Comparison of ENCODE assay signal across 1 cellular context in genomic region chr18:46408334-46408987, GRCh38.
TF ChIP-seq lines count a peak whose summit lies in the region.

No MANE protein-coding gene starts in this region.

TF ChIP-seq in K562, 482 proteins besides CTCF, POLR2A, EP300 and RAD21 (continued from another document and continues in another):
- TF ChIP-seq MGA (IDR thresholded peaks at IDR 0.05): 0 out of 2 replicates have a peak, but pooled peaks have one; percentile 14
- no peak for TF ChIP-seq ZNF3 (CRISPR knock-in tag; IDR thresholded peaks at IDR 0.05)
- TF ChIP-seq THRA (IDR thresholded peaks at IDR 0.05): no peak
- TF ChIP-seq ZNF395 (CRISPR knock-in tag; IDR thresholded peaks at IDR 0.05): 0 out of 2 replicates have a peak, but pooled peaks have one; percentile 57
- no peak; a peak in 1 of 6 replicates for TF ChIP-seq ZBTB11 (CRISPR knock-in tag; IDR thresholded peaks at IDR 0.05)
- peak; percentile 84 for TF ChIP-seq SMAD4 (CRISPR knock-in tag; conservative IDR thresholded peaks at IDR 0.05)
- TF ChIP-seq MCM5 (IDR thresholded peaks at IDR 0.05; ENCODE audit: low read depth): no peak
- peak; percentile 13; the same call in 1 of the 2 replicates for TF ChIP-seq DEAF1 (CRISPR knock-in tag; IDR thresholded peaks at IDR 0.05)
- TF ChIP-seq ATF1 (CRISPR knock-in tag; IDR thresholded peaks at IDR 0.05): no peak
- peak; percentile 50 for TF ChIP-seq ATF1 (tag; IDR thresholded peaks at IDR 0.05)
- TF ChIP-seq FOSL1 (tag; conservative IDR thresholded peaks at IDR 0.05): peak; percentile 98
- TF ChIP-seq POLR2B (IDR thresholded peaks at IDR 0.05; ENCODE audit: low read depth, partially characterized antibody): no peak
- TF ChIP-seq HMBOX1 (IDR thresholded peaks at IDR 0.05): peak; percentile 32; the same call in 1 of the 2 replicates
- TF ChIP-seq SIX5 (IDR thresholded peaks at IDR 0.05; ENCODE audit: borderline replicate concordance in 1 of 2, insufficient read depth in 1 of 2, low read depth in 1 of 2, low read length in 2 of 2): no peak
- TF ChIP-seq HES1 (IDR thresholded peaks at IDR 0.05; ENCODE audit: low read depth): peak; percentile 71
- peak; percentile 78 for TF ChIP-seq MEIS2 (IDR thresholded peaks at IDR 0.05; ENCODE audit: partially characterized antibody)
- TF ChIP-seq ZNF584 (CRISPR knock-in tag; IDR thresholded peaks at IDR 0.05; ENCODE audit: low read depth): peak; percentile 77; the same call in 1 of the 2 replicates
- 0 out of 2 replicates have a peak, but pooled peaks have one; percentile 34 for TF ChIP-seq CXXC5 (CRISPR knock-in tag; IDR thresholded peaks at IDR 0.05)
- TF ChIP-seq ZNF79 (CRISPR knock-in tag; IDR thresholded peaks at IDR 0.05; ENCODE audit: low read depth): no peak
- TF ChIP-seq PCBP1 (IDR thresholded peaks at IDR 0.05; ENCODE audit: low read depth, low read length, poor library complexity, severe bottlenecking): no peak
- no peak for TF ChIP-seq HOXB6 (CRISPR knock-in tag; IDR thresholded peaks at IDR 0.05; ENCODE audit: borderline replicate concordance)
- peak; percentile 16; the same call in 1 of the 2 replicates for TF ChIP-seq MAFF (IDR thresholded peaks at IDR 0.05; ENCODE audit: low read length)
- TF ChIP-seq KLF16 (IDR thresholded peaks at IDR 0.05): peak; percentile 89
- TF ChIP-seq RCOR1 (IDR thresholded peaks at IDR 0.05; ENCODE audit: borderline replicate concordance in 1 of 2, low read depth in 2 of 2, low read length in 2 of 2): peak in 1 of 2 experiments; percentile 89; a peak in 2 of 4 replicates
- TF ChIP-seq ZKSCAN8 (CRISPR knock-in tag; IDR thresholded peaks at IDR 0.05): peak; percentile 45; the same call in 1 of the 2 replicates
- no peak for TF ChIP-seq ZBTB5 (IDR thresholded peaks at IDR 0.05)
- TF ChIP-seq ZC3H4 (CRISPR knock-in tag; IDR thresholded peaks at IDR 0.05; ENCODE audit: borderline replicate concordance): no peak
- TF ChIP-seq NR2C2 (CRISPR knock-in tag; IDR thresholded peaks at IDR 0.05): no peak
- peak; percentile 37; the same call in 1 of the 2 replicates for TF ChIP-seq NR2C2 (tag; IDR thresholded peaks at IDR 0.05)
